Comparison of ENCODE assay signal across 11 cellular contexts in the genomic region with DNA sequence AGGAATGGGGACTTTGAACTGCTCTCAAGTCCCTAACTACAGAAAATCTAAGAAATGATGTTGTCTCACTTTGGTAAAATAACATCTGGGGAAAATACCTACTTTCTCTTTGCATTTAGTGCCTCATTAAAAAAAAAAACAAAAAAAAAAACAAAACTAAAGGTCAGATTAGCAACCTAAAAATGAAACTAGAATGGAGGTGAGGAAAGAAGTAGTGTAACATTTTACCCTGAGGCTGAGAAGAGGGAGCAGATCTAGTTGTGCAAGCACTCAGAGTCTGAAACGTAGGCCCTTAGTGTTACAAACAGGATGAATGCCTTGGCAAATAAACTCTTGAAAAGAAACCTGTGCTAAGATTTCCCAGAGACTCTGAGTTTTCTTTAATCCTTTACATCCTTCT. TPM values are rescaled to one million over a fixed set of nuclear protein-coding genes. Genes with fewer than 3 reads are reported as not detected.
A peak's percentile ranks its signal among the peaks of the same experiment; 100 is the strongest.
DNase-seq lines count a peak whose midpoint lies in the region; ATAC-seq and TF ChIP-seq lines count a peak whose summit lies in the region.
"Had no signal": no experiment of that assay in that cellular context is flagged by ENCODE, and none has a peak within 500 bp of the region (broad histone marks: within the 10 kb centered on the region; RNA-seq: fewer than 3 reads in every experiment).

No MANE protein-coding gene starts in this region.

- TF ChIP-seq CTCF in GM06990 (IDR thresholded peaks at IDR 0.05; ENCODE audit: insufficient read depth, low read length, poor library complexity, severe bottlenecking), result no peak

- no peaks in the 10 kb centered on the region for H3K27me3 ChIP-seq in GM06990 (replicated peaks; ENCODE audit: control insufficient read depth, insufficient read depth, low read length)

- H3K9me3 Mint-ChIP-seq in activated naive CD8-positive, alpha-beta T cell treated with anti-CD3 and anti-CD28 coated beads for 36 hours, result no peaks in the 10 kb centered on the region

- H3K27me3 Mint-ChIP-seq in activated naive CD8-positive, alpha-beta T cell treated with anti-CD3 and anti-CD28 coated beads for 36 hours, result no peaks in the 10 kb centered on the region

- peaks cover 4% of the 10 kb centered on the region for H3K36me3 Mint-ChIP-seq in activated naive CD8-positive, alpha-beta T cell treated with anti-CD3 and anti-CD28 coated beads for 36 hours

- DNase-seq in GM06990 (ENCODE audit: extremely low read depth, insufficient read length) (peak; percentile 22), OCI-M2 (lab: John Stamatoyannopoulos, UW; ENCODE audit: unreplicated experiment) (no peak), KG1 (lab: John Stamatoyannopoulos, UW) (no peak), NCI-H1105 (lab: John Stamatoyannopoulos, UW) (no peak)
- no peak for DNase-seq in activated naive CD8-positive, alpha-beta T cell treated with anti-CD3 and anti-CD28 coated beads for 36 hours
- DNase-seq: Calu3, MV-4-11 had no signal

- no peaks in the 10 kb centered on the region for H3K36me3 ChIP-seq in GM06990 (ENCODE audit: control insufficient read depth, insufficient read depth, low read length)

- peak overlapping the region; percentile 88 for H3K27ac Mint-ChIP-seq in activated naive CD8-positive, alpha-beta T cell treated with anti-CD3 and anti-CD28 coated beads for 36 hours

- ATAC-seq in GM19025 (IDR thresholded peaks at IDR 0.05; ENCODE audit: low read depth, unreplicated experiment), result peak; percentile 77
- peak; percentile 55 for ATAC-seq in HG03064 (IDR thresholded peaks at IDR 0.05; ENCODE audit: low read depth, unreplicated experiment)
- no peak for ATAC-seq in HG03196 (IDR thresholded peaks at IDR 0.05; ENCODE audit: unreplicated experiment)

- no peak overlapping the region for H3K4me3 ChIP-seq in GM06990 (replicated peaks; ENCODE audit: low read depth, low read length)

- H3K4me1 Mint-ChIP-seq in activated naive CD8-positive, alpha-beta T cell treated with anti-CD3 and anti-CD28 coated beads for 36 hours, result peaks cover 48% of the 10 kb centered on the region

- peak overlapping the region; percentile 42 for H3K4me3 Mint-ChIP-seq in activated naive CD8-positive, alpha-beta T cell treated with anti-CD3 and anti-CD28 coated beads for 36 hours

RNA-seq across cellular contexts. Expression of a gene that starts 56.0 kb away (rescaled TPM):
- total RNA-seq in activated naive CD8-positive, alpha-beta T cell treated with anti-CD3 and anti-CD28 coated beads for 36 hours, result not detected
- total RNA-seq: skeletal muscle tissue had no signal

RNA-seq across cellular contexts. Expression of a gene that starts 59.9 kb away (rescaled TPM):
- total RNA-seq in activated naive CD8-positive, alpha-beta T cell treated with anti-CD3 and anti-CD28 coated beads for 36 hours, result 1 to 10 TPM; 2.3 to 2.6 TPM
- total RNA-seq: Calu3, skeletal muscle tissue had no signal
